ENCODE assay signal across 19 cellular contexts in genomic region chr9:108910914-108911313, GRCh38. TPM values are rescaled to one million over a fixed set of nuclear protein-coding genes. Genes with fewer than 3 reads are reported as not detected.
"Had no signal": no experiment of that assay in that cellular context is flagged by ENCODE, and none has a peak within 500 bp of the region (broad histone marks: within the 10 kb centered on the region; RNA-seq: fewer than 3 reads in every experiment).

No MANE protein-coding gene starts in this region.

- H3K36me3 ChIP-seq: colonic mucosa, ovary had no signal

- DNase-seq: activated CD4-positive, alpha-beta T cell treated with anti-CD3 and anti-CD28 coated beads, Interleukin-2, amount 10 ng/mL, durations not matched to agents 24 days and 14 days; activated effector memory CD4-positive, alpha-beta T cell treated with Interleukin-2 at 50 U/mL for 16 hours; activated T-cell treated with anti-CD3 and anti-CD28 coated beads for 4 hours; caudate nucleus; colonic mucosa; esophagus squamous epithelium; foreskin fibroblast; hypothalamus; left ventricle myocardium superior; mesendoderm; ovary; sigmoid colon; stimulated activated CD4-positive, alpha-beta T cell treated with anti-CD3 and anti-CD28 coated beads, Interleukin-1b, Interleukin-23, amount 100 ng/mL, for 48 hours; T-helper 2 cell; thyroid gland had no signal

- H3K27me3 Mint-ChIP-seq: activated CD4-positive, alpha-beta T cell treated with anti-CD3 and anti-CD28 coated beads, Interleukin-2, amount 10 ng/mL, durations not matched to agents 24 days and 14 days; activated naive CD4-positive, alpha-beta T cell treated with anti-CD3 and anti-CD28 coated beads, Interleukin-2, amount 50 U/mL, for 24 hours had no signal

- H3K27me3 ChIP-seq: colonic mucosa, esophagus squamous epithelium, ovary, sigmoid colon, thyroid gland had no signal

- H3K27ac Mint-ChIP-seq: activated CD4-positive, alpha-beta T cell treated with anti-CD3 and anti-CD28 coated beads, Interleukin-2, amount 10 ng/mL, durations not matched to agents 24 days and 14 days; activated naive CD4-positive, alpha-beta T cell treated with anti-CD3 and anti-CD28 coated beads, Interleukin-2, amount 50 U/mL, for 24 hours; WTC11 had no signal

- H3K9me3 ChIP-seq: colonic mucosa, esophagus squamous epithelium, ovary, sigmoid colon, thyroid gland had no signal

- H3K9me3 Mint-ChIP-seq: activated CD4-positive, alpha-beta T cell treated with anti-CD3 and anti-CD28 coated beads, Interleukin-2, amount 10 ng/mL, durations not matched to agents 24 days and 14 days; activated naive CD4-positive, alpha-beta T cell treated with anti-CD3 and anti-CD28 coated beads, Interleukin-2, amount 50 U/mL, for 24 hours; neural crest cell; WTC11 had no signal

- H3K4me3 ChIP-seq: colonic mucosa, esophagus squamous epithelium, ovary, sigmoid colon, thyroid gland had no signal

- H3K4me3 Mint-ChIP-seq: activated CD4-positive, alpha-beta T cell treated with anti-CD3 and anti-CD28 coated beads, Interleukin-2, amount 10 ng/mL, durations not matched to agents 24 days and 14 days; activated naive CD4-positive, alpha-beta T cell treated with anti-CD3 and anti-CD28 coated beads, Interleukin-2, amount 50 U/mL, for 24 hours; neural crest cell; WTC11 had no signal

- H3K4me1 Mint-ChIP-seq: neural crest cell, WTC11 had no signal

- H3K4me1 ChIP-seq: colonic mucosa, esophagus squamous epithelium, sigmoid colon, thyroid gland had no signal

- H3K27ac ChIP-seq: colonic mucosa, esophagus squamous epithelium, ovary, sigmoid colon, thyroid gland had no signal

- ATAC-seq: left ventricle myocardium superior, WTC11 had no signal

RNA-seq across cellular contexts. Expression of gene ACTL7A, which starts 48.8 kb away (rescaled TPM):
- total RNA-seq: activated CD4-positive, alpha-beta T cell treated with anti-CD3 and anti-CD28 coated beads, Interleukin-2, amount 10 ng/mL, durations not matched to agents 24 days and 14 days; colonic mucosa; esophagus squamous epithelium; kidney epithelial cell; left ventricle myocardium superior; neural crest cell; ovary; sigmoid colon; WTC11 had no signal

RNA-seq across cellular contexts. Expression of gene ACTL7B, which starts 55.1 kb away (rescaled TPM):
- total RNA-seq: activated CD4-positive, alpha-beta T cell treated with anti-CD3 and anti-CD28 coated beads, Interleukin-2, amount 10 ng/mL, durations not matched to agents 24 days and 14 days; colonic mucosa; esophagus squamous epithelium; kidney epithelial cell; left ventricle myocardium superior; neural crest cell; WTC11 had no signal
